ENCODE assay signal across 20 cellular contexts in the genomic region with DNA sequence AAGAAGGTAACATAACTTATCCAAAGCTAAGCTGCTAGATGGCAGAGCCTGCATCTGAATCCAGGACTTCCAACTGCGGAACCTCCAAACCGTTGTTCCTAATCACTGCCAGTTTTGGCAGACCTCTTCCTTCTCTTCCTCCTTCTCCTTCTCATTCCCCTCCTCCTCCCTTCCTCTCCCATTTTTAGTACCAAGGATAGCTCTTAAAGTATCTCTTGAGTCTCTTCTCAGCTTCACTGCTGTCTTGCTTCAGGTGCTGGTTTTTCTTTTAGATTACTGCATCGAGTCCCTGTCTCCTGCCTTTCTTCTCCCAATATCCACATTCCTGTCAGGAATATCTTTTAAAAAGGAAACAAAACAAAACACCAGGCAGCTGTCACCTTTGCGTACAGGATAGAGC.
"Had no signal": no experiment of that assay in that cellular context is flagged by ENCODE, and none has a peak within 500 bp of the region (broad histone marks: within the 10 kb centered on the region; RNA-seq: fewer than 3 reads in every experiment).

No MANE protein-coding gene starts in this region.

- H3K36me3 ChIP-seq: ascending aorta, breast epithelium, heart left ventricle, lower lobe of right lung, pancreas, thyroid gland had no signal

- DNase-seq: activated B cell treated with CpG ODN at 0.5 μM for 24 hours; activated CD8-positive, alpha-beta memory T cell treated with anti-CD3 and anti-CD28 coated beads, Interleukin-2, amount 50 U/mL, for 4 hours; activated CD8-positive, alpha-beta T cell treated with anti-CD3 and anti-CD28 coated beads, Interleukin-2, amount 10 ng/mL, durations not matched to agents 7 days and 5 days; activated naive CD8-positive, alpha-beta T cell treated with anti-CD3 and anti-CD28 coated beads, Interleukin-2, amount 50 U/mL, for 24 hours; dermis blood vessel endothelial cell; endodermal cell; heart left ventricle; left cardiac atrium; lower lobe of right lung; midbrain; naive B cell; pancreas; thyroid gland had no signal

- H3K9me3 Mint-ChIP-seq: activated naive CD8-positive, alpha-beta T cell treated with anti-CD3 and anti-CD28 coated beads, Interleukin-2, amount 50 U/mL, for 24 hours; activated T-cell treated with anti-CD3 and anti-CD28 coated beads, Interleukin-2, amount 50 U/mL, for 72 hours; endodermal cell; naive B cell had no signal

- ATAC-seq: activated CD8-positive, alpha-beta T cell treated with anti-CD3 and anti-CD28 coated beads, Interleukin-2, amount 10 ng/mL, durations not matched to agents 7 days and 5 days; heart left ventricle; lower lobe of right lung; stimulated activated memory B cell treated with anti-CD40 and anti-IgM and Interleukin-4, amounts not matched to agents 10 μg/mL and 1 μg/mL and 100 μg/mL, for 72 hours had no signal

- H3K4me1 ChIP-seq: breast epithelium had no signal

- H3K9me3 ChIP-seq: ascending aorta, breast epithelium, heart left ventricle, lower lobe of right lung, pancreas, thyroid gland had no signal

- H3K27ac ChIP-seq: ascending aorta, breast epithelium, heart left ventricle, lower lobe of right lung, pancreas, thyroid gland had no signal

- H3K27me3 Mint-ChIP-seq: activated B cell treated with CpG ODN at 0.5 μM for 24 hours; activated naive CD8-positive, alpha-beta T cell treated with anti-CD3 and anti-CD28 coated beads, Interleukin-2, amount 50 U/mL, for 24 hours; naive B cell; stimulated activated memory B cell treated with anti-CD40 and anti-IgM and Interleukin-4, amounts not matched to agents 10 μg/mL and 1 μg/mL and 100 μg/mL, for 72 hours had no signal

- H3K27me3 ChIP-seq: ascending aorta, breast epithelium, heart left ventricle, pancreas, thyroid gland had no signal

- H3K4me3 Mint-ChIP-seq: activated B cell treated with CpG ODN at 0.5 μM for 24 hours; activated CD8-positive, alpha-beta T cell treated with anti-CD3 and anti-CD28 coated beads, Interleukin-2, amount 10 ng/mL, durations not matched to agents 7 days and 5 days; activated naive CD8-positive, alpha-beta T cell treated with anti-CD3 and anti-CD28 coated beads, Interleukin-2, amount 50 U/mL, for 24 hours; endodermal cell; naive B cell; stimulated activated memory B cell treated with anti-CD40 and anti-IgM and Interleukin-4, amounts not matched to agents 10 μg/mL and 1 μg/mL and 100 μg/mL, for 72 hours; T-helper 1 cell treated with Interleukin-12 subunit alpha and Interleukin-12 subunit beta and Interleukin-4 antibody, amounts not matched to agents 30 μg/mL and 1 μg/mL, for 36 hours had no signal

- H3K4me3 ChIP-seq: ascending aorta, breast epithelium, heart left ventricle, lower lobe of right lung, pancreas, thyroid gland had no signal

- FAIRE-seq: frontal cortex, pancreas, urothelium cell line had no signal

- H3K27ac Mint-ChIP-seq: activated B cell treated with CpG ODN at 0.5 μM for 24 hours; activated CD8-positive, alpha-beta T cell treated with anti-CD3 and anti-CD28 coated beads, Interleukin-2, amount 10 ng/mL, durations not matched to agents 7 days and 5 days; activated naive CD8-positive, alpha-beta T cell treated with anti-CD3 and anti-CD28 coated beads, Interleukin-2, amount 50 U/mL, for 24 hours; endodermal cell; stimulated activated memory B cell treated with anti-CD40 and anti-IgM and Interleukin-4, amounts not matched to agents 10 μg/mL and 1 μg/mL and 100 μg/mL, for 72 hours; T-helper 1 cell treated with Interleukin-12 subunit alpha and Interleukin-12 subunit beta and Interleukin-4 antibody, amounts not matched to agents 30 μg/mL and 1 μg/mL, for 36 hours had no signal
